26 cellular contexts compared by ENCODE assay signal in genomic region chr1:224090116-224090515, GRCh38.
"Had no signal": no experiment of that assay in that cellular context is flagged by ENCODE, and none has a peak within 500 bp of the region (broad histone marks: within the 10 kb centered on the region; RNA-seq: fewer than 3 reads in every experiment).

No MANE protein-coding gene starts in this region.

- H3K27me3 ChIP-seq: pancreas, suprapubic skin, tibial artery, upper lobe of right lung had no signal

- H3K9me3 ChIP-seq: left ventricle myocardium inferior, pancreas, prostate gland, suprapubic skin, thoracic aorta, tibial artery, upper lobe of right lung had no signal

- H3K36me3 ChIP-seq: left ventricle myocardium inferior, pancreas, prostate gland, suprapubic skin, thoracic aorta, tibial artery, upper lobe of right lung had no signal

- H3K4me3 ChIP-seq: left ventricle myocardium inferior, lung, pancreas, prostate gland, skin epidermis, suprapubic skin, thoracic aorta, tibial artery, upper lobe of right lung had no signal

- H3K36me3 Mint-ChIP-seq: mesothelial cell of epicardium; naive B cell; natural killer cell treated with Interleukin-12 subunit alpha and Interleukin-12 subunit beta and Interleukin-15 and Interleukin-18, amount 100 ng/mL, for 72 hours had no signal

- H3K4me1 Mint-ChIP-seq: mesothelial cell of epicardium, naive B cell had no signal

- H3K27ac Mint-ChIP-seq: mesothelial cell of epicardium; natural killer cell treated with Interleukin-12 subunit alpha and Interleukin-12 subunit beta and Interleukin-15 and Interleukin-18, amount 100 ng/mL, for 72 hours; stimulated activated naive CD8-positive, alpha-beta T cell treated with anti-CD3 and anti-CD28 coated beads, Interleukin-15, Interleukin-2, amounts not matched to agents 100 ng/mL and 50 ng/mL, for 24 hours had no signal

- ATAC-seq: natural killer cell treated with Interleukin-12 subunit alpha and Interleukin-12 subunit beta and Interleukin-15 and Interleukin-18, amount 100 ng/mL, for 72 hours; pancreas; right cardiac atrium; sciatic nerve; upper lobe of right lung had no signal

- H3K27ac ChIP-seq: left ventricle myocardium inferior, pancreas, prostate gland, skin epidermis, suprapubic skin, thoracic aorta, tibial artery, upper lobe of right lung had no signal

- H3K9me3 Mint-ChIP-seq: mesothelial cell of epicardium; natural killer cell treated with Interleukin-12 subunit alpha and Interleukin-12 subunit beta and Interleukin-15 and Interleukin-18, amount 100 ng/mL, for 72 hours; stimulated activated naive CD8-positive, alpha-beta T cell treated with anti-CD3 and anti-CD28 coated beads, Interleukin-15, Interleukin-2, amounts not matched to agents 100 ng/mL and 50 ng/mL, for 24 hours had no signal

- H3K4me3 Mint-ChIP-seq: mesothelial cell of epicardium; naive B cell; natural killer cell treated with Interleukin-12 subunit alpha and Interleukin-12 subunit beta and Interleukin-15 and Interleukin-18, amount 100 ng/mL, for 72 hours; stimulated activated naive CD8-positive, alpha-beta T cell treated with anti-CD3 and anti-CD28 coated beads, Interleukin-15, Interleukin-2, amounts not matched to agents 100 ng/mL and 50 ng/mL, for 24 hours had no signal

- H3K4me1 ChIP-seq: left ventricle myocardium inferior, pancreas, prostate gland, suprapubic skin, tibial artery, upper lobe of right lung had no signal

- DNase-seq: islet precursor cell; left ventricle myocardium inferior; mesendoderm; naive B cell; nucleus accumbens; pancreas; posterior cingulate gyrus; retina; right cardiac atrium; stimulated activated CD4-positive, alpha-beta T cell treated with anti-CD3 and anti-CD28 coated beads, Interleukin-12 subunit alpha, Interleukin-12 subunit beta, amount 100 ng/mL, for 4 hours; stimulated activated CD4-positive, alpha-beta T cell treated with anti-CD3 and anti-CD28 coated beads, Interleukin-15, amount 100 ng/mL, for 24 hours; stimulated activated CD4-positive, alpha-beta T cell treated with anti-CD3 and anti-CD28 coated beads, Interleukin-2, amount 100 ng/mL, for 24 hours; stimulated activated CD4-positive, alpha-beta T cell treated with anti-CD3 and anti-CD28 coated beads, Interleukin-4, amount 100 ng/mL, for 1 hour; stimulated activated naive CD4-positive, alpha-beta T cell; tibial artery; trophoblast cell; upper lobe of right lung had no signal
